ENCODE assay signal across 8 cellular contexts in genomic region chr2:36904636-36905035, GRCh38.
"Had no signal": no experiment of that assay in that cellular context is flagged by ENCODE, and none has a peak within 500 bp of the region (broad histone marks: within the 10 kb centered on the region; RNA-seq: fewer than 3 reads in every experiment).

No MANE protein-coding gene starts in this region.

- H3K4me3 ChIP-seq: GM23248 had no signal

- H3K27ac ChIP-seq: GM23248, KMS-11 had no signal

- H2AFZ ChIP-seq: GM23248 had no signal

- H3K9ac ChIP-seq: GM23248, KMS-11 had no signal

- H3K4me2 ChIP-seq: KMS-11 had no signal

- DNase-seq: GM23248, GOT3, H9, HCEC 1CT, IMR-90, Kasumi-1, KBM-7 had no signal
